ENCODE assay signal across 1 cellular context in the genomic region with DNA sequence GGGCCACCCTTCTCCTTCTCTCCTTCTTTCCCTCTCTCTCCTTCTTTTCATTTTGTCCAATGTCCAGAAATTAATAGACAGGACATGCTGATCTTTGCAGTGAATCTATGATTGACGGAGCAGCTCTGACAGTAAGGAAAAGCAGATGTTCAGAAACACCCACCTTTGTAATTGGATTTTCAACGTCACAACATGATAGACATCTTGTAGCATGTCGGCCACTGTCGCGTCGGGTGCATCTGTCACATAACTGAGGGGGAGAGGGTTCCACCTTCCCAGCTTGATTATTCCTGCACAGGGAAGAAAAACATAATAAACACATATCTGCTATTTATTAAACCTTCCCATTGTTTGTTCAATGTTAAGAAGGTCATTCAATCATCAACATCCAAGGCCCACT.
TF ChIP-seq lines count a peak whose summit lies in the region.

No MANE protein-coding gene starts in this region.

TF ChIP-seq in WTC11, 78 proteins besides CTCF, POLR2A, EP300 and RAD21 (continued from another document):
- no peak for TF ChIP-seq HMGXB4 (CRISPR knock-in tag; IDR thresholded peaks at IDR 0.05)
- TF ChIP-seq, protein P1, sequence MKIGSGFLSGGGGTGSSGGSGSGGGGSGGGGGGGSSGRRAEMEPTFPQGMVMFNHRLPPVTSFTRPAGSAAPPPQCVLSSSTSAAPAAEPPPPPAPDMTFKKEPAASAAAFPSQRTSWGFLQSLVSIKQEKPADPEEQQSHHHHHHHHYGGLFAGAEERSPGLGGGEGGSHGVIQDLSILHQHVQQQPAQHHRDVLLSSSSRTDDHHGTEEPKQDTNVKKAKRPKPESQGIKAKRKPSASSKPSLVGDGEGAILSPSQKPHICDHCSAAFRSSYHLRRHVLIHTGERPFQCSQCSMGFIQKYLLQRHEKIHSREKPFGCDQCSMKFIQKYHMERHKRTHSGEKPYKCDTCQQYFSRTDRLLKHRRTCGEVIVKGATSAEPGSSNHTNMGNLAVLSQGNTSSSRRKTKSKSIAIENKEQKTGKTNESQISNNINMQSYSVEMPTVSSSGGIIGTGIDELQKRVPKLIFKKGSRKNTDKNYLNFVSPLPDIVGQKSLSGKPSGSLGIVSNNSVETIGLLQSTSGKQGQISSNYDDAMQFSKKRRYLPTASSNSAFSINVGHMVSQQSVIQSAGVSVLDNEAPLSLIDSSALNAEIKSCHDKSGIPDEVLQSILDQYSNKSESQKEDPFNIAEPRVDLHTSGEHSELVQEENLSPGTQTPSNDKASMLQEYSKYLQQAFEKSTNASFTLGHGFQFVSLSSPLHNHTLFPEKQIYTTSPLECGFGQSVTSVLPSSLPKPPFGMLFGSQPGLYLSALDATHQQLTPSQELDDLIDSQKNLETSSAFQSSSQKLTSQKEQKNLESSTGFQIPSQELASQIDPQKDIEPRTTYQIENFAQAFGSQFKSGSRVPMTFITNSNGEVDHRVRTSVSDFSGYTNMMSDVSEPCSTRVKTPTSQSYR (CRISPR knock-in tag; IDR thresholded peaks at IDR 0.05): no peak
